Comparison of ENCODE assay signal across 8 cellular contexts in genomic region chr16:75593825-75594820, GRCh38. TPM values are rescaled to one million over a fixed set of nuclear protein-coding genes. Genes with fewer than 3 reads are reported as not detected.
DNase-seq lines count a peak whose midpoint lies in the region; ATAC-seq and TF ChIP-seq lines count a peak whose summit lies in the region.

No MANE protein-coding gene starts in this region.

- peaks cover 5% of the 10 kb centered on the region; the same call in 1 of the 2 replicates for H3K4me1 ChIP-seq in HEK293 (ENCODE audit: control insufficient read depth, insufficient read depth, low read length)
- peaks cover 12% of the 10 kb centered on the region; the same call in 1 of the 2 replicates for H3K4me1 ChIP-seq in SJSA1 (replicated peaks)

- TF ChIP-seq CTCF in AG10803 (conservative IDR thresholded peaks at IDR 0.05; ENCODE audit: low read length): no peak
- TF ChIP-seq CTCF in HEK293 (tag by site-specific recombination; IDR thresholded peaks at IDR 0.05): no peak

- CTCF ChIA-PET in HEK293 (lab: Yijun Ruan, JAX): interaction anchor here (0.7 kb wide), 1 partner anchor 149 kb away, joined by 3 read pairs; no protein-coding TSS in a partner anchor

- ATAC-seq in HG03342 (IDR thresholded peaks at IDR 0.05; ENCODE audit: unreplicated experiment) (no peak), HG02885 (IDR thresholded peaks at IDR 0.05; ENCODE audit: poor library complexity, unreplicated experiment) (no peak)

- H3K27me3 ChIP-seq in SJSA1 (replicated peaks): no peaks in the 10 kb centered on the region

- peak; percentile 84 for DNase-seq in AG10803 (ENCODE audit: low read depth)
- peak in 1 of 2 experiments; percentile 4 for DNase-seq in SJSA1 (ENCODE audit: low read depth in 1 of 2, low spot score in 2 of 2)
- peak; percentile 70 for DNase-seq in fibroblast of peridontal ligament (ENCODE audit: extremely low read depth)
- DNase-seq in stimulated activated naive CD4-positive, alpha-beta T cell treated with Interleukin-2 at 50 U/mL for 16 hours (lab: John Stamatoyannopoulos, UW): no peak
- no peak for DNase-seq in RPMI8226

- H3K36me3 ChIP-seq in HEK293 (ENCODE audit: control insufficient read depth in 2 of 2, insufficient read depth in 1 of 2, low read length in 2 of 2) (peaks cover 0 to 24% of the 10 kb centered on the region in 2 experiments; a peak in 2 of 3 replicates), SJSA1 (peaks cover 24% of the 10 kb centered on the region)

- H3K4me3 ChIP-seq in AG10803 (ENCODE audit: low read length) (no peak overlapping the region), HEK293 (ENCODE audit: low read depth, low read length) (no peak overlapping the region), SJSA1 (no peak overlapping the region)

- H3K9me3 ChIP-seq in HEK293 (ENCODE audit: control insufficient read depth, insufficient read depth, low read depth, low read length): no peaks in the 10 kb centered on the region
- H3K9me3 ChIP-seq in SJSA1 (replicated peaks): no peaks in the 10 kb centered on the region

- H3K27ac ChIP-seq in HEK293 (ENCODE audit: extremely low read depth, low read depth, low read length): no peak overlapping the region
- H3K27ac ChIP-seq in SJSA1: peak overlapping the region; percentile 48

- POLR2A ChIA-PET in HEK293 (lab: Yijun Ruan, JAX): no interaction called here

TF ChIP-seq in HEK293, 187 proteins besides CTCF, POLR2A, EP300 and RAD21:
- peak; percentile 62; the same call in 1 of the 2 replicates for TF ChIP-seq BCL6B (tag by site-specific recombination; IDR thresholded peaks at IDR 0.05)
- no peak for TF ChIP-seq BCL11B (tag by site-specific recombination; IDR thresholded peaks at IDR 0.05; ENCODE audit: low read depth)

RNA-seq across cellular contexts. Expression of gene GABARAPL2, which starts 27.9 kb away (rescaled TPM):
- 52.7 and 69.3 TPM in 2 replicates for total RNA-seq in SJSA1 (2014; rRNA removed; shearing (Covaris generic))

RNA-seq across cellular contexts. Expression of gene ADAT1, which starts 29.0 kb away (rescaled TPM):
- 49.2 and 62.0 TPM in 2 replicates for total RNA-seq in SJSA1 (2014; rRNA removed; shearing (Covaris generic))

RNA-seq across cellular contexts. Expression of gene TMEM231, which starts 38.1 kb away (rescaled TPM):
- 1.9 and 7.0 TPM in 2 replicates for total RNA-seq in SJSA1 (2014; rRNA removed; shearing (Covaris generic))

RNA-seq across cellular contexts. Expression of gene KARS1, which starts 53.3 kb away (rescaled TPM):
- total RNA-seq in SJSA1 (2014; rRNA removed; shearing (Covaris generic)): 156 and 232 TPM in 2 replicates

RNA-seq across cellular contexts. Expression of gene TERF2IP, which starts 53.5 kb away (rescaled TPM):
- total RNA-seq in SJSA1 (2014; rRNA removed; shearing (Covaris generic)): 75.5 and 83.2 TPM in 2 replicates

Comparison
In these comparisons a context has a peak if more than half of its experiments do, and no peak if none do; other contexts are left out.
1. DNase-seq: peak in AG10803 (single experiment) and fibroblast of peridontal ligament (single experiment); none in stimulated activated naive CD4-positive, alpha-beta T cell treated with Interleukin-2 at 50 U/mL for 16 hours (single experiment) and RPMI8226 (single experiment).